In the genomic region with DNA sequence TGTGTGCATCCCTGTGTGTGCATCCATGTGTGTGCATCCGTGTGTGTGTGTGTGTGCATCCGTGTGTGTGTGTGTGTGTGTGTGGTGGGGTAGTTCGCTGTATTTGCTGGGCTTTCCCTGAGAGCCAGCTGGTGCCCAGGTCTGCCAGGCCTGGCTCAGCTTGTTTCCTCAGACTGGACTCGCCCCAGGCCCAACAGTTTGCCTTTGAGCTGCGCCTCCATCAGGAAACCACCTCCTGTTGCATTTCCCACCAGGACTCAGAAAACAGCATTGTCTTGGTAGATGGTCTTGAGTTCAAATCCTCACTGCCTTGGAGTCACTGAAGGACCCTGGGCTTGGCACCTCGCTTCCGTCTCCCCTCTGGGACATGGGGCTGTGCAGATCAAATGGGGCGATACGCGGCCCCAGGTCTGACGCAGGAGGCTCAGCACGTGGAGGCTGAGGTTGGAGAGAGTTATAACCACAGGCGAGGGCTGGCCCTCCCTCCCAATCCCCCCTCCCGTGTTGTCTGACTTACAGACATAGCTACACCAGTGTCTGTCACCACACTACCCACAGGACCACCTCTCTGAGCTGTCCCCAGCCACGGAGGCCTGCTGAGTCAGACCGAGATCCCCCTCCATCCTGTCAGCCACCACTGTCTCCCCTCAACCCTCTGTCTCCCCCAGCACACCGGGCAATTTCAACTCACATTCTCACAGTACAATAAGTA, we compare ENCODE assay signal across 1 cellular context.
TF ChIP-seq lines count a peak whose summit lies in the region.

No MANE protein-coding gene starts in this region.

TF ChIP-seq in GM12878, 131 proteins besides CTCF, POLR2A, EP300 and RAD21 (continues in another document):
- no peak for TF ChIP-seq CHD1 (IDR thresholded peaks at IDR 0.05; ENCODE audit: low read depth, low read length)
- no peak for TF ChIP-seq NFYA (IDR thresholded peaks at IDR 0.05; ENCODE audit: borderline replicate concordance, low read depth, low read length)
- TF ChIP-seq POLR2AphosphoS5 (IDR thresholded peaks at IDR 0.05; ENCODE audit: low read length) = no peak
- no peak for TF ChIP-seq CHD4 (IDR thresholded peaks at IDR 0.05)
- no peak for TF ChIP-seq STAT3 (IDR thresholded peaks at IDR 0.05; ENCODE audit: low read depth, low read length)
- TF ChIP-seq, protein P1, sequence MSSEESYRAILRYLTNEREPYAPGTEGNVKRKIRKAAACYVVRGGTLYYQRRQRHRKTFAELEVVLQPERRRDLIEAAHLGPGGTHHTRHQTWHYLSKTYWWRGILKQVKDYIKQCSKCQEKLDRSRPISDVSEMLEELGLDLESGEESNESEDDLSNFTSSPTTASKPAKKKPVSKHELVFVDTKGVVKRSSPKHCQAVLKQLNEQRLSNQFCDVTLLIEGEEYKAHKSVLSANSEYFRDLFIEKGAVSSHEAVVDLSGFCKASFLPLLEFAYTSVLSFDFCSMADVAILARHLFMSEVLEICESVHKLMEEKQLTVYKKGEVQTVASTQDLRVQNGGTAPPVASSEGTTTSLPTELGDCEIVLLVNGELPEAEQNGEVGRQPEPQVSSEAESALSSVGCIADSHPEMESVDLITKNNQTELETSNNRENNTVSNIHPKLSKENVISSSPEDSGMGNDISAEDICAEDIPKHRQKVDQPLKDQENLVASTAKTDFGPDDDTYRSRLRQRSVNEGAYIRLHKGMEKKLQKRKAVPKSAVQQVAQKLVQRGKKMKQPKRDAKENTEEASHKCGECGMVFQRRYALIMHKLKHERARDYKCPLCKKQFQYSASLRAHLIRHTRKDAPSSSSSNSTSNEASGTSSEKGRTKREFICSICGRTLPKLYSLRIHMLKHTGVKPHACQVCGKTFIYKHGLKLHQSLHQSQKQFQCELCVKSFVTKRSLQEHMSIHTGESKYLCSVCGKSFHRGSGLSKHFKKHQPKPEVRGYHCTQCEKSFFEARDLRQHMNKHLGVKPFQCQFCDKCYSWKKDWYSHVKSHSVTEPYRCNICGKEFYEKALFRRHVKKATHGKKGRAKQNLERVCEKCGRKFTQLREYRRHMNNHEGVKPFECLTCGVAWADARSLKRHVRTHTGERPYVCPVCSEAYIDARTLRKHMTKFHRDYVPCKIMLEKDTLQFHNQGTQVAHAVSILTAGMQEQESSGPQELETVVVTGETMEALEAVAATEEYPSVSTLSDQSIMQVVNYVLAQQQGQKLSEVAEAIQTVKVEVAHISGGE (CRISPR knock-in tag; IDR thresholded peaks at IDR 0.05) = no peak
- no peak for TF ChIP-seq YY1 (IDR thresholded peaks at IDR 0.05; ENCODE audit: low read depth, low read length)
- TF ChIP-seq BACH1 (IDR thresholded peaks at IDR 0.05; ENCODE audit: borderline replicate concordance) = peak; percentile 76; the same call in 1 of the 2 replicates
- TF ChIP-seq HCFC1 (IDR thresholded peaks at IDR 0.05; ENCODE audit: low read length) = no peak
- no peak for TF ChIP-seq SUPT20H (IDR thresholded peaks at IDR 0.05; ENCODE audit: borderline replicate concordance, control insufficient read depth, low read depth, low read length)
- no peak for TF ChIP-seq ASH2L (IDR thresholded peaks at IDR 0.05; ENCODE audit: borderline replicate concordance, low read depth)
- peak in 1 of 2 experiments; percentile 79; a peak in 2 of 4 replicates for TF ChIP-seq ETV6 (conservative IDR thresholded peaks at IDR 0.05 in 1 of 2, IDR thresholded peaks at IDR 0.05 in 1 of 2; ENCODE audit: borderline replicate concordance in 1 of 2, low read depth in 1 of 2)
- TF ChIP-seq SREBF2 (IDR thresholded peaks at IDR 0.05; ENCODE audit: low read length) = no peak
- peak; percentile 97 for TF ChIP-seq RUNX3 (IDR thresholded peaks at IDR 0.05; ENCODE audit: low read length)
- TF ChIP-seq, protein P2, sequence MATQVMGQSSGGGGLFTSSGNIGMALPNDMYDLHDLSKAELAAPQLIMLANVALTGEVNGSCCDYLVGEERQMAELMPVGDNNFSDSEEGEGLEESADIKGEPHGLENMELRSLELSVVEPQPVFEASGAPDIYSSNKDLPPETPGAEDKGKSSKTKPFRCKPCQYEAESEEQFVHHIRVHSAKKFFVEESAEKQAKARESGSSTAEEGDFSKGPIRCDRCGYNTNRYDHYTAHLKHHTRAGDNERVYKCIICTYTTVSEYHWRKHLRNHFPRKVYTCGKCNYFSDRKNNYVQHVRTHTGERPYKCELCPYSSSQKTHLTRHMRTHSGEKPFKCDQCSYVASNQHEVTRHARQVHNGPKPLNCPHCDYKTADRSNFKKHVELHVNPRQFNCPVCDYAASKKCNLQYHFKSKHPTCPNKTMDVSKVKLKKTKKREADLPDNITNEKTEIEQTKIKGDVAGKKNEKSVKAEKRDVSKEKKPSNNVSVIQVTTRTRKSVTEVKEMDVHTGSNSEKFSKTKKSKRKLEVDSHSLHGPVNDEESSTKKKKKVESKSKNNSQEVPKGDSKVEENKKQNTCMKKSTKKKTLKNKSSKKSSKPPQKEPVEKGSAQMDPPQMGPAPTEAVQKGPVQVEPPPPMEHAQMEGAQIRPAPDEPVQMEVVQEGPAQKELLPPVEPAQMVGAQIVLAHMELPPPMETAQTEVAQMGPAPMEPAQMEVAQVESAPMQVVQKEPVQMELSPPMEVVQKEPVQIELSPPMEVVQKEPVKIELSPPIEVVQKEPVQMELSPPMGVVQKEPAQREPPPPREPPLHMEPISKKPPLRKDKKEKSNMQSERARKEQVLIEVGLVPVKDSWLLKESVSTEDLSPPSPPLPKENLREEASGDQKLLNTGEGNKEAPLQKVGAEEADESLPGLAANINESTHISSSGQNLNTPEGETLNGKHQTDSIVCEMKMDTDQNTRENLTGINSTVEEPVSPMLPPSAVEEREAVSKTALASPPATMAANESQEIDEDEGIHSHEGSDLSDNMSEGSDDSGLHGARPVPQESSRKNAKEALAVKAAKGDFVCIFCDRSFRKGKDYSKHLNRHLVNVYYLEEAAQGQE (IDR thresholded peaks at IDR 0.05; ENCODE audit: low read depth, low read length) = no peak
- TF ChIP-seq BCL11A (IDR thresholded peaks at IDR 0.05; ENCODE audit: low read depth, low read length) = peak; percentile 89
- TF ChIP-seq PAX5 (IDR thresholded peaks at IDR 0.05; ENCODE audit: borderline replicate concordance, low read depth, low read length) = peak; percentile 95
- TF ChIP-seq BCLAF1 (IDR thresholded peaks at IDR 0.05) = no peak
- no peak for TF ChIP-seq GABPA (IDR thresholded peaks at IDR 0.05; ENCODE audit: low read depth)
- TF ChIP-seq TCF7 (IDR thresholded peaks at IDR 0.05; ENCODE audit: borderline replicate concordance) = no peak
- TF ChIP-seq HDAC2 (IDR thresholded peaks at IDR 0.05) = no peak
- no peak for TF ChIP-seq ZSCAN29 (IDR thresholded peaks at IDR 0.05)
- TF ChIP-seq CHD2 (IDR thresholded peaks at IDR 0.05; ENCODE audit: borderline replicate concordance, low read depth, low read length) = peak; percentile 75
- TF ChIP-seq PAX8 (IDR thresholded peaks at IDR 0.05) = no peak
- TF ChIP-seq NFXL1 (IDR thresholded peaks at IDR 0.05; ENCODE audit: borderline replicate concordance) = no peak
- TF ChIP-seq NR2F1 (conservative IDR thresholded peaks at IDR 0.05) = peak; percentile 87
- peak; percentile 79 for TF ChIP-seq MYC (IDR thresholded peaks at IDR 0.05; ENCODE audit: insufficient read depth, insufficient read length, insufficient replicate concordance, low read length, severe bottlenecking)
- TF ChIP-seq TAF1 (IDR thresholded peaks at IDR 0.05; ENCODE audit: borderline replicate concordance, low read depth, low read length) = no peak
- TF ChIP-seq ZNF217 (IDR thresholded peaks at IDR 0.05) = no peak; the same call in 1 of the 2 replicates
- no peak for TF ChIP-seq HDAC6 (IDR thresholded peaks at IDR 0.05; ENCODE audit: unreplicated experiment)
- TF ChIP-seq, protein P3, sequence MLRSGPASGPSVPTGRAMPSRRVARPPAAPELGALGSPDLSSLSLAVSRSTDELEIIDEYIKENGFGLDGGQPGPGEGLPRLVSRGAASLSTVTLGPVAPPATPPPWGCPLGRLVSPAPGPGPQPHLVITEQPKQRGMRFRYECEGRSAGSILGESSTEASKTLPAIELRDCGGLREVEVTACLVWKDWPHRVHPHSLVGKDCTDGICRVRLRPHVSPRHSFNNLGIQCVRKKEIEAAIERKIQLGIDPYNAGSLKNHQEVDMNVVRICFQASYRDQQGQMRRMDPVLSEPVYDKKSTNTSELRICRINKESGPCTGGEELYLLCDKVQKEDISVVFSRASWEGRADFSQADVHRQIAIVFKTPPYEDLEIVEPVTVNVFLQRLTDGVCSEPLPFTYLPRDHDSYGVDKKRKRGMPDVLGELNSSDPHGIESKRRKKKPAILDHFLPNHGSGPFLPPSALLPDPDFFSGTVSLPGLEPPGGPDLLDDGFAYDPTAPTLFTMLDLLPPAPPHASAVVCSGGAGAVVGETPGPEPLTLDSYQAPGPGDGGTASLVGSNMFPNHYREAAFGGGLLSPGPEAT (IDR thresholded peaks at IDR 0.05; ENCODE audit: low read depth) = peak; percentile 93
- peak; percentile 88 for TF ChIP-seq TCF3 (IDR thresholded peaks at IDR 0.05; ENCODE audit: borderline replicate concordance, insufficient read depth, low read depth, low read length)
- TF ChIP-seq CREB1 (IDR thresholded peaks at IDR 0.05; ENCODE audit: low read depth) = peak; percentile 80
- 0 out of 2 replicates have a peak, but pooled peaks have one; percentile 78 for TF ChIP-seq MEF2A (IDR thresholded peaks at IDR 0.05; ENCODE audit: insufficient read depth, low read depth, low read length)
- TF ChIP-seq EZH2 (IDR thresholded peaks at IDR 0.05; ENCODE audit: borderline replicate concordance, control insufficient read depth, low read depth, low read length) = no peak
- peak; percentile 99 for TF ChIP-seq SKIL (IDR thresholded peaks at IDR 0.05; ENCODE audit: low read depth, poor library complexity, severe bottlenecking)
- TF ChIP-seq SPI1 (IDR thresholded peaks at IDR 0.05; ENCODE audit: borderline replicate concordance, insufficient read depth, low read depth, low read length) = no peak
- TF ChIP-seq, protein P4, sequence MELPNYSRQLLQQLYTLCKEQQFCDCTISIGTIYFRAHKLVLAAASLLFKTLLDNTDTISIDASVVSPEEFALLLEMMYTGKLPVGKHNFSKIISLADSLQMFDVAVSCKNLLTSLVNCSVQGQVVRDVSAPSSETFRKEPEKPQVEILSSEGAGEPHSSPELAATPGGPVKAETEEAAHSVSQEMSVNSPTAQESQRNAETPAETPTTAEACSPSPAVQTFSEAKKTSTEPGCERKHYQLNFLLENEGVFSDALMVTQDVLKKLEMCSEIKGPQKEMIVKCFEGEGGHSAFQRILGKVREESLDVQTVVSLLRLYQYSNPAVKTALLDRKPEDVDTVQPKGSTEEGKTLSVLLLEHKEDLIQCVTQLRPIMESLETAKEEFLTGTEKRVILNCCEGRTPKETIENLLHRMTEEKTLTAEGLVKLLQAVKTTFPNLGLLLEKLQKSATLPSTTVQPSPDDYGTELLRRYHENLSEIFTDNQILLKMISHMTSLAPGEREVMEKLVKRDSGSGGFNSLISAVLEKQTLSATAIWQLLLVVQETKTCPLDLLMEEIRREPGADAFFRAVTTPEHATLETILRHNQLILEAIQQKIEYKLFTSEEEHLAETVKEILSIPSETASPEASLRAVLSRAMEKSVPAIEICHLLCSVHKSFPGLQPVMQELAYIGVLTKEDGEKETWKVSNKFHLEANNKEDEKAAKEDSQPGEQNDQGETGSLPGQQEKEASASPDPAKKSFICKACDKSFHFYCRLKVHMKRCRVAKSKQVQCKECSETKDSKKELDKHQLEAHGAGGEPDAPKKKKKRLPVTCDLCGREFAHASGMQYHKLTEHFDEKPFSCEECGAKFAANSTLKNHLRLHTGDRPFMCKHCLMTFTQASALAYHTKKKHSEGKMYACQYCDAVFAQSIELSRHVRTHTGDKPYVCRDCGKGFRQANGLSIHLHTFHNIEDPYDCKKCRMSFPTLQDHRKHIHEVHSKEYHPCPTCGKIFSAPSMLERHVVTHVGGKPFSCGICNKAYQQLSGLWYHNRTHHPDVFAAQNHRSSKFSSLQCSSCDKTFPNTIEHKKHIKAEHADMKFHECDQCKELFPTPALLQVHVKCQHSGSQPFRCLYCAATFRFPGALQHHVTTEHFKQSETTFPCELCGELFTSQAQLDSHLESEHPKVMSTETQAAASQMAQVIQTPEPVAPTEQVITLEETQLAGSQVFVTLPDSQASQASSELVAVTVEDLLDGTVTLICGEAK (IDR thresholded peaks at IDR 0.05; ENCODE audit: borderline replicate concordance) = no peak
- TF ChIP-seq ZNF274 (IDR thresholded peaks at IDR 0.05; ENCODE audit: insufficient read depth, insufficient read length) = no peak
